In genomic region chr1:110040548-110040947, GRCh38 we compare ENCODE assay signal across 1 cellular context.
A peak's percentile ranks its signal among the peaks of the same experiment; 100 is the strongest.
TF ChIP-seq lines count a peak whose summit lies in the region.

No MANE protein-coding gene starts in this region.

TF ChIP-seq in K562, 482 proteins besides CTCF, POLR2A, EP300 and RAD21 (continued from another document):
- TF ChIP-seq EGR1 (conservative IDR thresholded peaks at IDR 0.05), result peak; percentile 49
- no peak for TF ChIP-seq MBD1 (CRISPR knock-in tag; IDR thresholded peaks at IDR 0.05)
- no peak for TF ChIP-seq MCM7 (IDR thresholded peaks at IDR 0.05)
- no peak for TF ChIP-seq NR4A1 (CRISPR knock-in tag; IDR thresholded peaks at IDR 0.05)
- TF ChIP-seq NR4A1 (tag; IDR thresholded peaks at IDR 0.05), result no peak
- TF ChIP-seq THRAP3 (IDR thresholded peaks at IDR 0.05; ENCODE audit: borderline replicate concordance), result no peak
- no peak for TF ChIP-seq POLR2AphosphoS5 (IDR thresholded peaks at IDR 0.05; ENCODE audit: control insufficient read depth, insufficient read depth, low read depth, low read length)
- TF ChIP-seq FOXA1 (IDR thresholded peaks at IDR 0.05; ENCODE audit: borderline replicate concordance), result no peak
- TF ChIP-seq MAX (CRISPR knock-in tag; IDR thresholded peaks at IDR 0.05), result peak; percentile 46; the same call in 1 of the 2 replicates
- TF ChIP-seq ZBTB43 (CRISPR knock-in tag; IDR thresholded peaks at IDR 0.05), result no peak
